18 cellular contexts compared by ENCODE assay signal in the genomic region with DNA sequence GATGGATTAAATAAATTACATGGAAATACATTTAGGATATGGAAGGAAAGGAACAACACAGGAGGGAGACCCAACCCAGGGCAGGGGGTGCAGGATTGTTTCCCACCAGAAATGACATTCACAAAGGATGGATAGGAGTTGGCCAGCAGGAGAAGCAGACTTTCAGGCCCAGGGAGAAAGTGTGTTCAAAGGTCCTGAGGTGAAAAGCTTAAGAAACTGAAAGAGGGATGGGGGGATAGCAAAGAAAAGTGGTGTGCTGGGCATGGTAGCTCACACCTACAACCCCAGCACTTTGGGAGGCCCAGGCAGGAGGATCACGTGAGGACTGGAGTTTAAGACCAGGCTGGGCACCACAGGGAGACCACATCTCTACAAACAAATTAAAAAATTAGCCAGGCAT. TPM values are rescaled to one million over a fixed set of nuclear protein-coding genes. Genes with fewer than 3 reads are reported as not detected.
DNase-seq lines count a peak whose midpoint lies in the region; ATAC-seq, FAIRE-seq and TF ChIP-seq lines count a peak whose summit lies in the region.
"Had no signal": no experiment of that assay in that cellular context is flagged by ENCODE, and none has a peak within 500 bp of the region (broad histone marks: within the 10 kb centered on the region; RNA-seq: fewer than 3 reads in every experiment).

No MANE protein-coding gene starts in this region.

- ATAC-seq in CD4-positive, CD25-positive, alpha-beta regulatory T cell (ENCODE audit: low read depth in 2 of 2): no peak
- ATAC-seq in WTC11 (no peak), HG02642 (IDR thresholded peaks at IDR 0.05; ENCODE audit: poor library complexity, unreplicated experiment) (no peak)
- ATAC-seq: left ventricle myocardium superior, SK-N-SH treated with all-trans-retinoic acid at 6 μM for 48 hours had no signal

- peaks cover 2% of the 10 kb centered on the region for H3K36me3 Mint-ChIP-seq in T-helper 1 cell treated with Interleukin-12 subunit alpha and Interleukin-12 subunit beta and Interleukin-4 antibody, amounts not matched to agents 30 μg/mL and 1 μg/mL, for 36 hours (ENCODE audit: low read depth)
- H3K36me3 Mint-ChIP-seq in CD4-positive, CD25-positive, alpha-beta regulatory T cell: no peaks in the 10 kb centered on the region
- H3K36me3 Mint-ChIP-seq in WTC11: no peaks in the 10 kb centered on the region

- H3K9me3 Mint-ChIP-seq in T-helper 1 cell treated with Interleukin-12 subunit alpha and Interleukin-12 subunit beta and Interleukin-4 antibody, amounts not matched to agents 30 μg/mL and 1 μg/mL, for 36 hours: no peaks in the 10 kb centered on the region
- no peaks in the 10 kb centered on the region for H3K9me3 Mint-ChIP-seq in CD4-positive, CD25-positive, alpha-beta regulatory T cell
- H3K9me3 Mint-ChIP-seq in WTC11: no peaks in the 10 kb centered on the region

- FAIRE-seq in kidney (lab: Jason Lieb, UNC): no peak

- POLR2A ChIA-PET in WTC11 (lab: Charles Lee): interaction anchor here (0.9 to 4.3 kb wide), 5 partner anchors 15 to 63 kb away, joined by 3 to 19 read pairs (median 5); no protein-coding TSS in a partner anchor

- intact Hi-C loops in kidney (cut with DNase I): no loop called here

- no peak overlapping the region for H3K4me3 Mint-ChIP-seq in T-helper 1 cell treated with Interleukin-12 subunit alpha and Interleukin-12 subunit beta and Interleukin-4 antibody, amounts not matched to agents 30 μg/mL and 1 μg/mL, for 36 hours
- H3K4me3 Mint-ChIP-seq in CD4-positive, CD25-positive, alpha-beta regulatory T cell: peak overlapping the region in 3 of 4 donors; percentile 6 to 41 (median 21)
- H3K4me3 Mint-ChIP-seq in WTC11: no peak overlapping the region

- CTCF ChIA-PET in WTC11 (lab: Charles Lee): interaction anchor here (0.6 to 5.7 kb wide), 19 partner anchors 11 to 265 kb away, joined by 3 to 106 read pairs (median 6); no protein-coding TSS in a partner anchor

- H3K27ac Mint-ChIP-seq in T-helper 1 cell treated with Interleukin-12 subunit alpha and Interleukin-12 subunit beta and Interleukin-4 antibody, amounts not matched to agents 30 μg/mL and 1 μg/mL, for 36 hours: peak overlapping the region; percentile 46
- peak overlapping the region in 2 of 3 donors; percentile 89 to 98 for H3K27ac Mint-ChIP-seq in CD4-positive, CD25-positive, alpha-beta regulatory T cell
- peak overlapping the region; percentile 84 for H3K27ac Mint-ChIP-seq in WTC11

- no peaks in the 10 kb centered on the region for H3K36me3 ChIP-seq in CD4-positive, CD25-positive, alpha-beta regulatory T cell (ENCODE audit: control insufficient read depth, insufficient read depth, low read length)
- no peaks in the 10 kb centered on the region for H3K36me3 ChIP-seq in kidney (ENCODE audit: control insufficient read depth in 1 of 2, insufficient read depth in 2 of 2, low read length in 2 of 2)
- H3K36me3 ChIP-seq: MG63, neutrophil had no signal

- H3K9ac ChIP-seq in kidney (ENCODE audit: low read length in 2 of 2): no peak overlapping the region

- no peak overlapping the region for H3K4me3 ChIP-seq in CD4-positive, CD25-positive, alpha-beta regulatory T cell (ENCODE audit: low read depth, low read length)
- no peak overlapping the region for H3K4me3 ChIP-seq in kidney (ENCODE audit: low read length in 2 of 2)
- H3K4me3 ChIP-seq: MG63 had no signal

- H3K27me3 Mint-ChIP-seq in T-helper 1 cell treated with Interleukin-12 subunit alpha and Interleukin-12 subunit beta and Interleukin-4 antibody, amounts not matched to agents 30 μg/mL and 1 μg/mL, for 36 hours (ENCODE audit: low read depth): no peaks in the 10 kb centered on the region
- H3K27me3 Mint-ChIP-seq in CD4-positive, CD25-positive, alpha-beta regulatory T cell: peaks cover 6% of the 10 kb centered on the region
- H3K27me3 Mint-ChIP-seq in WTC11 (ENCODE audit: low read depth): no peaks in the 10 kb centered on the region

- H3K4me1 ChIP-seq in CD4-positive, CD25-positive, alpha-beta regulatory T cell (ENCODE audit: control insufficient read depth, insufficient read depth, low read length, poor library complexity, severe bottlenecking): peaks cover 9% of the 10 kb centered on the region
- H3K4me1 ChIP-seq in kidney (ENCODE audit: control insufficient read depth in 1 of 2, insufficient read depth in 1 of 2, low read depth in 1 of 2, low read length in 2 of 2): no peaks in the 10 kb centered on the region

- no peaks in the 10 kb centered on the region for H3K27me3 ChIP-seq in CD4-positive, CD25-positive, alpha-beta regulatory T cell (ENCODE audit: control insufficient read depth, insufficient read depth, low read length)
- H3K27me3 ChIP-seq: MG63, neutrophil had no signal

- DNase-seq in T-helper 1 cell (no peak), WTC11 (ENCODE audit: low spot score) (no peak), kidney (peak; percentile 15), GM19240 (ENCODE audit: insufficient read length, low spot score) (no peak), DMS53 (lab: John Stamatoyannopoulos, UW) (no peak)
- DNase-seq in CD4-positive, CD25-positive, alpha-beta regulatory T cell: no peak
- DNase-seq: activated naive CD4-positive, alpha-beta T cell treated with anti-CD3 and anti-CD28 coated beads, Interleukin-2, amount 50 U/mL, for 16 hours; AML-193; glutamatergic neuron; left ventricle myocardium superior; MG63; NCI-H146; NCI-H526 had no signal

- H3K4me1 Mint-ChIP-seq in T-helper 1 cell treated with Interleukin-12 subunit alpha and Interleukin-12 subunit beta and Interleukin-4 antibody, amounts not matched to agents 30 μg/mL and 1 μg/mL, for 36 hours (ENCODE audit: low read depth): peaks cover 11% of the 10 kb centered on the region
- H3K4me1 Mint-ChIP-seq in CD4-positive, CD25-positive, alpha-beta regulatory T cell: peaks cover 8 to 22% (median 15%) of the 10 kb centered on the region in 4 donors
- H3K4me1 Mint-ChIP-seq in WTC11: peaks cover 64% of the 10 kb centered on the region

- no peak for TF ChIP-seq CTCF in WTC11 (IDR thresholded peaks at IDR 0.05)
- TF ChIP-seq CTCF in kidney (IDR thresholded peaks at IDR 0.05; ENCODE audit: borderline replicate concordance, extremely low read depth, insufficient read depth): no peak

- no peaks in the 10 kb centered on the region for H3K9me3 ChIP-seq in CD4-positive, CD25-positive, alpha-beta regulatory T cell (ENCODE audit: control insufficient read depth in 2 of 2, low read length in 2 of 2)
- H3K9me3 ChIP-seq in kidney (ENCODE audit: control insufficient read depth in 1 of 2, low read length in 2 of 2): no peaks in the 10 kb centered on the region
- H3K9me3 ChIP-seq: MG63, neutrophil had no signal

- H3K27ac ChIP-seq in CD4-positive, CD25-positive, alpha-beta regulatory T cell (ENCODE audit: insufficient read depth, low read length, poor library complexity, severe bottlenecking): no peak overlapping the region
- no peak overlapping the region for H3K27ac ChIP-seq in kidney (ENCODE audit: low read depth in 2 of 2, low read length in 2 of 2)
- H3K27ac ChIP-seq: 22Rv1, neutrophil had no signal

TF ChIP-seq in WTC11, 78 proteins besides CTCF, POLR2A, EP300 and RAD21 (continues in another document):
- peak; percentile 36; the same call in 1 of the 2 replicates for TF ChIP-seq ZNF121 (CRISPR knock-in tag; IDR thresholded peaks at IDR 0.05)
- TF ChIP-seq, protein P1, sequence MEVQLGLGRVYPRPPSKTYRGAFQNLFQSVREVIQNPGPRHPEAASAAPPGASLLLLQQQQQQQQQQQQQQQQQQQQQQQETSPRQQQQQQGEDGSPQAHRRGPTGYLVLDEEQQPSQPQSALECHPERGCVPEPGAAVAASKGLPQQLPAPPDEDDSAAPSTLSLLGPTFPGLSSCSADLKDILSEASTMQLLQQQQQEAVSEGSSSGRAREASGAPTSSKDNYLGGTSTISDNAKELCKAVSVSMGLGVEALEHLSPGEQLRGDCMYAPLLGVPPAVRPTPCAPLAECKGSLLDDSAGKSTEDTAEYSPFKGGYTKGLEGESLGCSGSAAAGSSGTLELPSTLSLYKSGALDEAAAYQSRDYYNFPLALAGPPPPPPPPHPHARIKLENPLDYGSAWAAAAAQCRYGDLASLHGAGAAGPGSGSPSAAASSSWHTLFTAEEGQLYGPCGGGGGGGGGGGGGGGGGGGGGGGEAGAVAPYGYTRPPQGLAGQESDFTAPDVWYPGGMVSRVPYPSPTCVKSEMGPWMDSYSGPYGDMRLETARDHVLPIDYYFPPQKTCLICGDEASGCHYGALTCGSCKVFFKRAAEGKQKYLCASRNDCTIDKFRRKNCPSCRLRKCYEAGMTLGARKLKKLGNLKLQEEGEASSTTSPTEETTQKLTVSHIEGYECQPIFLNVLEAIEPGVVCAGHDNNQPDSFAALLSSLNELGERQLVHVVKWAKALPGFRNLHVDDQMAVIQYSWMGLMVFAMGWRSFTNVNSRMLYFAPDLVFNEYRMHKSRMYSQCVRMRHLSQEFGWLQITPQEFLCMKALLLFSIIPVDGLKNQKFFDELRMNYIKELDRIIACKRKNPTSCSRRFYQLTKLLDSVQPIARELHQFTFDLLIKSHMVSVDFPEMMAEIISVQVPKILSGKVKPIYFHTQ (CRISPR knock-in tag; IDR thresholded peaks at IDR 0.05): no peak
- no peak for TF ChIP-seq CREM (CRISPR knock-in tag; IDR thresholded peaks at IDR 0.05)

RNA-seq across cellular contexts. Expression of a gene that starts 16.6 kb away (rescaled TPM):
- total RNA-seq in CD4-positive, CD25-positive, alpha-beta regulatory T cell: 93.0 TPM
- 10 to 100 TPM; 45.8 to 62.0 (median 54.2) TPM for polyA plus RNA-seq in CD4-positive, CD25-positive, alpha-beta regulatory T cell
- 20.0 to 22.3 TPM (median 21.6 TPM) in 3 replicates for total RNA-seq in WTC11 (2021)
- total RNA-seq in kidney: 26.8 TPM
- polyA plus RNA-seq in kidney (ENCODE audit: insufficient read depth, low read depth, low replicate concordance): 33.2 TPM

Comparison
In these comparisons a context has a peak if more than half of its experiments do, and no peak if none do; other contexts are left out.
1. H3K4me3 Mint-ChIP-seq: peak in CD4-positive, CD25-positive, alpha-beta regulatory T cell (3 of 4); none in T-helper 1 cell treated with Interleukin-12 subunit alpha and Interleukin-12 subunit beta and Interleukin-4 antibody, amounts not matched to agents 30 μg/mL and 1 μg/mL, for 36 hours (single experiment) and WTC11 (single experiment).
2. Peak in every context shown above with its lines, with median percentiles within 50 percentile points of each other: H3K27ac Mint-ChIP-seq.